1 cellular context compared by ENCODE assay signal in the genomic region with DNA sequence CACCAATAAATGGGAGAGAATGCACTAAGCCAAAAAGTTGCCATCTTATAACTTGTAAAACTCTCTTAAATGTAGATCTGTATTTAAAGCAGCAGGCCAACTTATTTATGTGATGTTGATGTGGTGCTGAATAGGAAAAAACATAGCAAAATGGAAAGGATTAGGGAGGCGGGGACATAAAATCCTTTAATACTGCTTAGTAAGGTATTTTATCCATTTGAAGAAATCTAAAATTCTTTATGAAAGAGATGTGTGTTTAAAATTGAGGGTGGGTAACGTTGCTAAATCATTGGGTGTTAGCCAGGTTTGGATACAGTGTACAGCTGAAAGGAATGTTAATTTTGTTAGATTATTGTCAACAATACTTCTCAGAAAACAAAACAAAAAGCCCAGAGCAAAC.
TF ChIP-seq lines count a peak whose summit lies in the region.

No MANE protein-coding gene starts in this region.

TF ChIP-seq in K562, 482 proteins besides CTCF, POLR2A, EP300 and RAD21 (continued from another document):
- TF ChIP-seq ZNF830 (CRISPR knock-in tag; IDR thresholded peaks at IDR 0.05) (no peak), ZNF316 (IDR thresholded peaks at IDR 0.05) (peak; percentile 74), ZNF436 (CRISPR knock-in tag; IDR thresholded peaks at IDR 0.05) (no peak), MAFG (tag; conservative IDR thresholded peaks at IDR 0.05) (no peak; the same call in 1 of the 2 replicates), STAG1 (CRISPR knock-in tag; IDR thresholded peaks at IDR 0.05; ENCODE audit: borderline replicate concordance) (no peak), MAFF (IDR thresholded peaks at IDR 0.05; ENCODE audit: low read length) (peak; percentile 32; the same call in 1 of the 2 replicates)
